ENCODE assay signal across 1 cellular context in the genomic region with DNA sequence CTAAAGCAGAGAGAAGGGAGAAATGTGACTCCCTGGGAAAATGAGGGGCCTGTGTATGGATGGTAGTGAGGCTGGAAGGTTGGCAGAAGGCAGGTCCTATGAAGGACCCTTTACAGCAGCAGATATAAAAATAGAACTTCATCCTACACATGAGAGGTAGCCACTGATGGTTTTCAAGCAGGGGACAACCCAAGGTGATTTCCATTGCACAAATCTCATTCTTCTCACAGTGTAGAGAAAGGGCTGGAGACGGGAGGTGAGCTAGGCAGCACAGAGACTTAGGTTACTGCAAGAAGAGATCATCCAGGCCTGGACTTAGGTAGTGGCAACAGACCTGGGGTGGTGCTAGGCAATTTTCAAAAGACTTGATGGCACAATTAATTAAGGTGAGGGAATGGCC.
TF ChIP-seq lines count a peak whose summit lies in the region.

No MANE protein-coding gene starts in this region.

TF ChIP-seq in SK-N-SH treated with all-trans-retinoic acid at 6 μM for 48 hours, 23 proteins besides CTCF, POLR2A, EP300 and RAD21 (continued from another document):
- TF ChIP-seq, protein P1, sequence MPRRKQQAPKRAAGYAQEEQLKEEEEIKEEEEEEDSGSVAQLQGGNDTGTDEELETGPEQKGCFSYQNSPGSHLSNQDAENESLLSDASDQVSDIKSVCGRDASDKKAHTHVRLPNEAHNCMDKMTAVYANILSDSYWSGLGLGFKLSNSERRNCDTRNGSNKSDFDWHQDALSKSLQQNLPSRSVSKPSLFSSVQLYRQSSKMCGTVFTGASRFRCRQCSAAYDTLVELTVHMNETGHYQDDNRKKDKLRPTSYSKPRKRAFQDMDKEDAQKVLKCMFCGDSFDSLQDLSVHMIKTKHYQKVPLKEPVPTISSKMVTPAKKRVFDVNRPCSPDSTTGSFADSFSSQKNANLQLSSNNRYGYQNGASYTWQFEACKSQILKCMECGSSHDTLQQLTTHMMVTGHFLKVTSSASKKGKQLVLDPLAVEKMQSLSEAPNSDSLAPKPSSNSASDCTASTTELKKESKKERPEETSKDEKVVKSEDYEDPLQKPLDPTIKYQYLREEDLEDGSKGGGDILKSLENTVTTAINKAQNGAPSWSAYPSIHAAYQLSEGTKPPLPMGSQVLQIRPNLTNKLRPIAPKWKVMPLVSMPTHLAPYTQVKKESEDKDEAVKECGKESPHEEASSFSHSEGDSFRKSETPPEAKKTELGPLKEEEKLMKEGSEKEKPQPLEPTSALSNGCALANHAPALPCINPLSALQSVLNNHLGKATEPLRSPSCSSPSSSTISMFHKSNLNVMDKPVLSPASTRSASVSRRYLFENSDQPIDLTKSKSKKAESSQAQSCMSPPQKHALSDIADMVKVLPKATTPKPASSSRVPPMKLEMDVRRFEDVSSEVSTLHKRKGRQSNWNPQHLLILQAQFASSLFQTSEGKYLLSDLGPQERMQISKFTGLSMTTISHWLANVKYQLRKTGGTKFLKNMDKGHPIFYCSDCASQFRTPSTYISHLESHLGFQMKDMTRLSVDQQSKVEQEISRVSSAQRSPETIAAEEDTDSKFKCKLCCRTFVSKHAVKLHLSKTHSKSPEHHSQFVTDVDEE (CRISPR knock-in tag; IDR thresholded peaks at IDR 0.05), result no peak
- TF ChIP-seq ARNTL (CRISPR knock-in tag; IDR thresholded peaks at IDR 0.05; ENCODE audit: borderline replicate concordance, low read depth), result no peak
- TF ChIP-seq, protein P2, sequence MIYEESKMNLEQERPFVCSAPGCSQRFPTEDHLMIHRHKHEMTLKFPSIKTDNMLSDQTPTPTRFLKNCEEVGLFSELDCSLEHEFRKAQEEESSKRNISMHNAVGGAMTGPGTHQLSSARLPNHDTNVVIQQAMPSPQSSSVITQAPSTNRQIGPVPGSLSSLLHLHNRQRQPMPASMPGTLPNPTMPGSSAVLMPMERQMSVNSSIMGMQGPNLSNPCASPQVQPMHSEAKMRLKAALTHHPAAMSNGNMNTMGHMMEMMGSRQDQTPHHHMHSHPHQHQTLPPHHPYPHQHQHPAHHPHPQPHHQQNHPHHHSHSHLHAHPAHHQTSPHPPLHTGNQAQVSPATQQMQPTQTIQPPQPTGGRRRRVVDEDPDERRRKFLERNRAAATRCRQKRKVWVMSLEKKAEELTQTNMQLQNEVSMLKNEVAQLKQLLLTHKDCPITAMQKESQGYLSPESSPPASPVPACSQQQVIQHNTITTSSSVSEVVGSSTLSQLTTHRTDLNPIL (CRISPR knock-in tag; IDR thresholded peaks at IDR 0.05; ENCODE audit: low read depth), result no peak
- TF ChIP-seq ESRRG (CRISPR knock-in tag; IDR thresholded peaks at IDR 0.05), result no peak
- no peak for TF ChIP-seq ZFP3 (CRISPR knock-in tag; IDR thresholded peaks at IDR 0.05)
TF ChIP-seq in SK-N-SH treated with all-trans-retinoic acid at 6 μM for 48 hours: peak in this region for 0.
